In the genomic region with DNA sequence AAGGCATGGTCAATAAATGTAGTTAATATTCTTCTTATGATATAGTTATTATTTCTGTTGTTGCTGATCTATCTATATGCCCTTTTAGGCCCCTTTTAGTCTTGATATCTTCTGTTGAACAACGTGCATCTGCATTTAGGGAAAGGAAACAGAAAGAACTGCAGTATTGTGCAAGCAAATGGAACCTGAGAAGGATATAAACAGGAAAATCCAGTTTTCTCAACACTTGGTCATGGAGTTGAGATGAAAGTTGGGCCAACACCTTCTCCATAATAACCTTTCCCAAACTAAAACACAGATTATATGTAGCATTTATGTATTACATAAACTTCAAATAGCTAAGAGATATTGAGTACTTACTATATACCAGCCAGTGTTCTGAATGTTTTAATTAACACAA, we compare ENCODE assay signal across 27 cellular contexts.
"Had no signal": no experiment of that assay in that cellular context is flagged by ENCODE, and none has a peak within 500 bp of the region (broad histone marks: within the 10 kb centered on the region; RNA-seq: fewer than 3 reads in every experiment).

No MANE protein-coding gene starts in this region.

- H2AFZ ChIP-seq: neural progenitor cell had no signal

- ATAC-seq: activated CD4-positive, alpha-beta T cell treated with anti-CD3 and anti-CD28 coated beads for 36 hours; activated CD8-positive, alpha-beta memory T cell treated with anti-CD3 and anti-CD28 coated beads, Interleukin-2, amount 10 ng/mL, durations not matched to agents 7 days and 5 days; activated CD8-positive, alpha-beta T cell treated with anti-CD3 and anti-CD28 coated beads, Interleukin-2, amount 10 ng/mL, durations not matched to agents 7 days and 5 days; effector memory CD8-positive, alpha-beta T cell; heart left ventricle; natural killer cell had no signal

- H3K36me3 ChIP-seq: adrenal gland, esophagus muscularis mucosa, heart left ventricle, lower lobe of right lung, neural progenitor cell, right atrium auricular region, spleen, tibial nerve had no signal

- H3K9ac ChIP-seq: neural progenitor cell had no signal

- DNase-seq: activated CD4-positive, alpha-beta T cell treated with anti-CD3 and anti-CD28 coated beads for 36 hours; activated CD4-positive, CD25-positive, alpha-beta regulatory T cell; activated CD8-positive, alpha-beta memory T cell treated with anti-CD3 and anti-CD28 coated beads, Interleukin-2, amount 10 ng/mL, durations not matched to agents 7 days and 5 days; activated CD8-positive, alpha-beta T cell treated with anti-CD3 and anti-CD28 coated beads, Interleukin-2, amount 10 ng/mL, durations not matched to agents 7 days and 5 days; activated effector memory CD4-positive, alpha-beta T cell treated with Interleukin-2 at 50 U/mL for 16 hours; activated naive CD4-positive, alpha-beta T cell treated with anti-CD3 and anti-CD28 coated beads for 36 hours; activated naive CD8-positive, alpha-beta T cell treated with anti-CD3 and anti-CD28 coated beads for 36 hours; activated T-cell treated with anti-CD3 and anti-CD28 coated beads for 4 hours; adrenal gland; aorta; caudate nucleus; cortex of kidney; effector memory CD8-positive, alpha-beta T cell; heart left ventricle; hypothalamus; immature natural killer cell; lower lobe of right lung; mesendoderm; natural killer cell; occipital lobe; spleen; stimulated activated naive CD4-positive, alpha-beta T cell treated with Interleukin-2 at 50 U/mL for 16 hours had no signal

- H3K4me3 ChIP-seq: adrenal gland, esophagus muscularis mucosa, heart left ventricle, lower lobe of right lung, neural progenitor cell, right atrium auricular region, spleen, tibial nerve had no signal

- H3K27ac ChIP-seq: adrenal gland, esophagus muscularis mucosa, foreskin keratinocyte, heart left ventricle, lower lobe of right lung, neural progenitor cell, right atrium auricular region, spleen, tibial nerve had no signal

- H3K27me3 ChIP-seq: adrenal gland, esophagus muscularis mucosa, foreskin keratinocyte, heart left ventricle, neural progenitor cell, right atrium auricular region, tibial nerve had no signal

- H3K4me1 ChIP-seq: adrenal gland, esophagus muscularis mucosa, foreskin keratinocyte, heart left ventricle, right atrium auricular region, tibial nerve had no signal

- H3K9me3 ChIP-seq: adrenal gland, esophagus muscularis mucosa, heart left ventricle, lower lobe of right lung, right atrium auricular region, tibial nerve had no signal

- H3K4me2 ChIP-seq: neural progenitor cell had no signal
